ENCODE assay signal across 18 cellular contexts in the genomic region with DNA sequence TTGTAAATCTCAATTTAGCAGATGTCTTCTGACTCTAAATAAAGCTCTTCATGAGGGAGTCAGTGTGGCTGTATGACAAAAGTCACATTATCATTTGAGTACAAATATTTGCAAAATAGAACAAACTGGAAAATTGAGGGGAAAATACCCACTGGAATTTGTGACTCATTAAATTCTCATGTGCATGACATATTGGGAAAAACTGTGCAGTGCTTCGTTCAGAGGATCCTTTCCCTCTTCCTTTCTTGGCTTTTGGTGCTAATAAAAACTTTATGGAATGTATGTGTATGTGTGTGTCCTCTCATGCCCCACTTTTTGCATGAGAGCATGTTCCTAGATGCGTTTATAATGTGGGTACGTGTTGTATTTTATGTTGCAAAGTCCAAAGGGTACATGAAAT.
A peak's percentile ranks its signal among the peaks of the same experiment; 100 is the strongest.
DNase-seq lines count a peak whose midpoint lies in the region; ATAC-seq, FAIRE-seq and TF ChIP-seq lines count a peak whose summit lies in the region.
"Had no signal": no experiment of that assay in that cellular context is flagged by ENCODE, and none has a peak within 500 bp of the region (broad histone marks: within the 10 kb centered on the region; RNA-seq: fewer than 3 reads in every experiment).

No MANE protein-coding gene starts in this region.

- H3K27ac Mint-ChIP-seq in HFFc6: no peak overlapping the region
- H3K27ac Mint-ChIP-seq: nephron progenitor cell, T-cell had no signal

- H3K4me1 Mint-ChIP-seq in HFFc6 (ENCODE audit: low read depth): peaks cover 31% of the 10 kb centered on the region
- H3K4me1 Mint-ChIP-seq: nephron progenitor cell, T-cell had no signal

- peak; percentile 32 for DNase-seq in HFFc6
- peak; percentile 33 for DNase-seq in amniotic stem cell (lab: John Stamatoyannopoulos, UW)
- peak; percentile 51 to 75 for DNase-seq in foreskin fibroblast
- DNase-seq in urothelium cell line (ENCODE audit: low spot score): peak; percentile 39
- DNase-seq in ACHN: no peak
- no peak for DNase-seq in dermis blood vessel endothelial cell
- DNase-seq: activated gamma-delta T cell; effector CD8-positive, alpha-beta T cell; NCI-H82; nephron progenitor cell; stimulated activated CD4-positive, alpha-beta T cell treated with anti-CD3 and anti-CD28 coated beads, Interleukin-1b, Interleukin-23, amount 100 ng/mL, for 48 hours; T-cell had no signal

- no peaks in the 10 kb centered on the region for H3K36me3 Mint-ChIP-seq in HFFc6 (ENCODE audit: low read depth)
- H3K36me3 Mint-ChIP-seq: T-cell had no signal

- FAIRE-seq in urothelium cell line (lab: Jason Lieb, UNC): no peak
- FAIRE-seq: frontal cortex, GM12878, H1 had no signal

- H3K9me3 Mint-ChIP-seq in HFFc6: no peaks in the 10 kb centered on the region
- H3K9me3 Mint-ChIP-seq: T-cell had no signal

- H3K27me3 Mint-ChIP-seq in HFFc6 (ENCODE audit: insufficient read depth): 0 out of 2 replicates have a peak, but pooled peaks cover 4% of the 10 kb centered on the region

- in situ Hi-C loops in ACHN (cut with HindIII; ENCODE audit: low pct_ligation_motif_present, low pct_unique_long_range_greater_than_20kb, low sequenced_read_pairs): no loop called here

- no peak for ATAC-seq in HG02852 (IDR thresholded peaks at IDR 0.05; ENCODE audit: unreplicated experiment)
- ATAC-seq: activated CD4-positive, CD25-positive, alpha-beta regulatory T cell treated with anti-CD3 and anti-CD28 coated beads, Interleukin-2, amount 50 U/mL, for 24 hours; T-cell had no signal

- H3K4me3 Mint-ChIP-seq in HFFc6: no peak overlapping the region
- H3K4me3 Mint-ChIP-seq: nephron progenitor cell, T-cell had no signal

- TF ChIP-seq CTCF in HFFc6 (IDR thresholded peaks at IDR 0.05) (no peak), foreskin fibroblast (IDR thresholded peaks at IDR 0.05; ENCODE audit: low read depth, low read length) (no peak)

- no peak overlapping the region for H3K4me3 ChIP-seq in foreskin fibroblast (ENCODE audit: low read depth in 1 of 2, low read length in 2 of 2)
- H3K4me3 ChIP-seq: body of pancreas, GM12878 had no signal

Comparison
In these comparisons a context has a peak if more than half of its experiments do, and no peak if none do; other contexts are left out.
1. DNase-seq: peak in HFFc6 (single experiment), amniotic stem cell (single experiment), foreskin fibroblast (2 of 2) and urothelium cell line (single experiment); none in ACHN (single experiment) and dermis blood vessel endothelial cell (single experiment).